17 cellular contexts compared by ENCODE assay signal in the genomic region with DNA sequence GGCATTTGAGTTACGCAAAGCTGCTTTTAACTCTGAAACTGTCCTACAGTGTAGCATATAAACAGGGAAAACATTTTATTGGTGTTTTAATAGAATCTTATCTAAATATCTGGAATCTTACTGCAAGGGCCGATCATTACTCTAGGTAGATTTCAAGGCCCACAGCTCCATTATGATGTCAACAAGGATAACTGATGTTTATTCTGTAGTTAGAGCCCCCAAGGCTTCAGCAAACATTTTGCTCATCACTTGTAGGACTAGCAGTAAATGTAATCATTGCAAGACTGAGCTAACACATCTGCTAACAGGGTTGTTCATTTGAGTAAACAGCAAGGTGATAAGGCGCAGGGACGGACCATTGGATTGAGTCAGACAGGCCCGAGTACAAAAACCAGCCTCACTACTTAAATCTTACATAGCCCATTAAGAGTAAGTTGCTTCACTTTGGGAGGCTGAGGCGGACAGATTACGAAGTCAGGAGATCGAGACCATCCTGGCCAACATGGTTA.
DNase-seq lines count a peak whose midpoint lies in the region; ATAC-seq, FAIRE-seq and TF ChIP-seq lines count a peak whose summit lies in the region.
"Had no signal": no experiment of that assay in that cellular context is flagged by ENCODE, and none has a peak within 500 bp of the region (broad histone marks: within the 10 kb centered on the region; RNA-seq: fewer than 3 reads in every experiment).

No MANE protein-coding gene starts in this region.

- FAIRE-seq in HepG2 (lab: Jason Lieb, UNC), result peak; percentile 97
- no peak for FAIRE-seq in RCC 7860 (lab: Jason Lieb, UNC)

- H3K4me2 ChIP-seq in HepG2 (ENCODE audit: low read depth, low read length), result peak overlapping the region; percentile 44

- H3K9me3 ChIP-seq in HepG2 (ENCODE audit: low read length), result no peaks in the 10 kb centered on the region
- H3K9me3 ChIP-seq: BE2C, SJCRH30 had no signal

- peak; percentile 78 for DNase-seq in DMS53 (lab: John Stamatoyannopoulos, UW)
- peak; percentile 25 for DNase-seq in NCI-H69 (lab: John Stamatoyannopoulos, UW)
- peak; percentile 98 for DNase-seq in HepG2 (ENCODE audit: low spot score)
- no peak for DNase-seq in hippocampal formation (lab: John Stamatoyannopoulos, UW)
- no peak for DNase-seq in RCC 7860 (ENCODE audit: low spot score)
- no peak for DNase-seq in central memory CD4-positive, alpha-beta T cell
- DNase-seq: BE2C; CD4-positive, alpha-beta memory T cell; H9; IMR-90; Kasumi-1; NCI-H1436; NCI-H2107; NCI-H226; SJCRH30 had no signal

- peak overlapping the region in 1 of 3 experiments; percentile 12; a peak in 1 of 6 replicates for H3K4me3 ChIP-seq in HepG2 (replicated peaks in 1 of 3; ENCODE audit: insufficient read depth in 1 of 3, low read depth in 2 of 3, low read length in 3 of 3)
- H3K4me3 ChIP-seq: SJCRH30 had no signal

- in situ Hi-C loops in HepG2 (cut with HindIII; ENCODE audit: extremely low pct_ligation_motif_present, low pct_unique_long_range_greater_than_20kb), result no loop called here

- TF ChIP-seq EP300 in HepG2 (IDR thresholded peaks at IDR 0.05; ENCODE audit: low read depth in 2 of 2, low read length in 2 of 2) (peak; percentile 85 to 98), HepG2 (CRISPR knock-in tag; IDR thresholded peaks at IDR 0.05; ENCODE audit: borderline replicate concordance) (peak; percentile 92)

- H3K27ac ChIP-seq in 22Rv1 (peak overlapping the region; percentile 48), HepG2 (ENCODE audit: extremely low read length, insufficient read depth, low read length) (peak overlapping the region; percentile 60)
- H3K27ac ChIP-seq: RWPE1, SJCRH30 had no signal

- H3K27me3 ChIP-seq in HepG2 (ENCODE audit: control insufficient read depth in 1 of 2, insufficient read depth in 2 of 2, low read length in 2 of 2), result no peaks in the 10 kb centered on the region
- H3K27me3 ChIP-seq: BE2C, SJCRH30 had no signal

- no peak overlapping the region for H3K9ac ChIP-seq in HepG2 (ENCODE audit: insufficient read depth, low read depth, low read length)

- no peak for TF ChIP-seq RAD21 in HepG2 (CRISPR knock-in tag; IDR thresholded peaks at IDR 0.05)

- no peaks in the 10 kb centered on the region for H3K36me3 ChIP-seq in HepG2 (replicated peaks in 1 of 2; ENCODE audit: control insufficient read depth in 1 of 2, insufficient read depth in 2 of 2, low read length in 2 of 2)
- H3K36me3 ChIP-seq: BE2C, SJCRH30 had no signal

- POLR2A ChIA-PET in HepG2 (lab: Yijun Ruan, JAX), result interaction anchor here (0.8 to 1.6 kb wide), 4 partner anchors 42 to 1094 kb away, joined by 3 to 9 read pairs (median 6); a partner anchor contains a TSS

- TF ChIP-seq CTCF in 22Rv1 (IDR thresholded peaks at IDR 0.05), result no peak
- TF ChIP-seq CTCF in HepG2 (CRISPR knock-in tag; IDR thresholded peaks at IDR 0.05), result no peak

- H4K20me1 ChIP-seq in HepG2 (ENCODE audit: insufficient read depth, low read length), result no peaks in the 10 kb centered on the region

- no peak for TF ChIP-seq POLR2A in HepG2 (IDR thresholded peaks at IDR 0.05; ENCODE audit: insufficient read depth in 1 of 2, low read depth in 2 of 2, low read length in 2 of 2)

- 11% methylated on average over 8 of the region's 8 CpGs for WGBS in HepG2 (ENCODE audit: low lambda C conversion rate)

- peaks cover 26% of the 10 kb centered on the region for H3K4me1 ChIP-seq in HepG2 (ENCODE audit: insufficient read depth, low read length)
- H3K4me1 ChIP-seq: BE2C, SJCRH30 had no signal

- ATAC-seq in HepG2, result peak; percentile 100

- H2AFZ ChIP-seq in HepG2 (ENCODE audit: low read length), result no peak overlapping the region

- H3K79me2 ChIP-seq in HepG2 (ENCODE audit: insufficient read depth, low read length), result no peaks in the 10 kb centered on the region

- CTCF ChIA-PET in HepG2 (lab: Yijun Ruan, JAX; ENCODE audit: low intra/inter-chr PET ratio, low total read pairs), result no interaction called here

- no TSS peak for BruUV-seq in HepG2 (replicated peaks; lab: Mats Ljungman, UMichigan)

- intact Hi-C loops in HepG2 (cut with micrococcal nuclease; ENCODE audit: unreplicated experiment), result loop anchor here (1.0 to 5.0 kb wide), 4 partner anchors 42 to 1102 kb away; no protein-coding TSS in a partner anchor

TF ChIP-seq in HepG2, 621 proteins besides CTCF, POLR2A, EP300 and RAD21 (continues in another document):
- TF ChIP-seq ZNF501 (CRISPR knock-in tag; IDR thresholded peaks at IDR 0.05) (no peak), AKAP8 (CRISPR knock-in tag; IDR thresholded peaks at IDR 0.05) (no peak), SRY (CRISPR knock-in tag; IDR thresholded peaks at IDR 0.05) (no peak), ZNF34 (CRISPR knock-in tag; IDR thresholded peaks at IDR 0.05; ENCODE audit: borderline replicate concordance) (no peak), ZNF563 (CRISPR knock-in tag; IDR thresholded peaks at IDR 0.05) (no peak), ESRRA (CRISPR knock-in tag; IDR thresholded peaks at IDR 0.05; ENCODE audit: low read depth) (no peak), MIER3 (CRISPR knock-in tag; IDR thresholded peaks at IDR 0.05; ENCODE audit: borderline replicate concordance) (peak; percentile 96; the same call in 1 of the 2 replicates), IKZF1 (IDR thresholded peaks at IDR 0.05) (no peak), HOXA7 (CRISPR knock-in tag; IDR thresholded peaks at IDR 0.05) (no peak), ZNF383 (CRISPR knock-in tag; IDR thresholded peaks at IDR 0.05; ENCODE audit: borderline replicate concordance) (no peak)
- TF ChIP-seq, protein P1, sequence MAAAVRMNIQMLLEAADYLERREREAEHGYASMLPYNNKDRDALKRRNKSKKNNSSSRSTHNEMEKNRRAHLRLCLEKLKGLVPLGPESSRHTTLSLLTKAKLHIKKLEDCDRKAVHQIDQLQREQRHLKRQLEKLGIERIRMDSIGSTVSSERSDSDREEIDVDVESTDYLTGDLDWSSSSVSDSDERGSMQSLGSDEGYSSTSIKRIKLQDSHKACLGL (CRISPR knock-in tag; IDR thresholded peaks at IDR 0.05), result no peak
- TF ChIP-seq, protein P2, sequence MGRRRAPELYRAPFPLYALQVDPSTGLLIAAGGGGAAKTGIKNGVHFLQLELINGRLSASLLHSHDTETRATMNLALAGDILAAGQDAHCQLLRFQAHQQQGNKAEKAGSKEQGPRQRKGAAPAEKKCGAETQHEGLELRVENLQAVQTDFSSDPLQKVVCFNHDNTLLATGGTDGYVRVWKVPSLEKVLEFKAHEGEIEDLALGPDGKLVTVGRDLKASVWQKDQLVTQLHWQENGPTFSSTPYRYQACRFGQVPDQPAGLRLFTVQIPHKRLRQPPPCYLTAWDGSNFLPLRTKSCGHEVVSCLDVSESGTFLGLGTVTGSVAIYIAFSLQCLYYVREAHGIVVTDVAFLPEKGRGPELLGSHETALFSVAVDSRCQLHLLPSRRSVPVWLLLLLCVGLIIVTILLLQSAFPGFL (CRISPR knock-in tag; IDR thresholded peaks at IDR 0.05), result no peak
- TF ChIP-seq, protein P3, sequence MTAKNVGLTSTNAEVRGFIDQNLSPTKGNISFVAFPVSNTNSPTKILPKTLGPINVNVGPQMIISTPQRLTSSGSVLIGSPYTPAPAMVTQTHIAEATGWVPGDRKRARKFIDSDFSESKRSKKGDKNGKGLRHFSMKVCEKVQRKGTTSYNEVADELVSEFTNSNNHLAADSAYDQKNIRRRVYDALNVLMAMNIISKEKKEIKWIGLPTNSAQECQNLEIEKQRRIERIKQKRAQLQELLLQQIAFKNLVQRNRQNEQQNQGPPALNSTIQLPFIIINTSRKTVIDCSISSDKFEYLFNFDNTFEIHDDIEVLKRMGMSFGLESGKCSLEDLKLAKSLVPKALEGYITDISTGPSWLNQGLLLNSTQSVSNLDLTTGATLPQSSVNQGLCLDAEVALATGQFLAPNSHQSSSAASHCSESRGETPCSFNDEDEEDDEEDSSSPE (CRISPR knock-in tag; IDR thresholded peaks at IDR 0.05), result no peak; the same call in 1 of the 2 replicates
- TF ChIP-seq, protein P4, sequence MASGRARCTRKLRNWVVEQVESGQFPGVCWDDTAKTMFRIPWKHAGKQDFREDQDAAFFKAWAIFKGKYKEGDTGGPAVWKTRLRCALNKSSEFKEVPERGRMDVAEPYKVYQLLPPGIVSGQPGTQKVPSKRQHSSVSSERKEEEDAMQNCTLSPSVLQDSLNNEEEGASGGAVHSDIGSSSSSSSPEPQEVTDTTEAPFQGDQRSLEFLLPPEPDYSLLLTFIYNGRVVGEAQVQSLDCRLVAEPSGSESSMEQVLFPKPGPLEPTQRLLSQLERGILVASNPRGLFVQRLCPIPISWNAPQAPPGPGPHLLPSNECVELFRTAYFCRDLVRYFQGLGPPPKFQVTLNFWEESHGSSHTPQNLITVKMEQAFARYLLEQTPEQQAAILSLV (CRISPR knock-in tag; IDR thresholded peaks at IDR 0.05; ENCODE audit: borderline replicate concordance), result no peak; the same call in 1 of the 2 replicates
- TF ChIP-seq, protein P5, sequence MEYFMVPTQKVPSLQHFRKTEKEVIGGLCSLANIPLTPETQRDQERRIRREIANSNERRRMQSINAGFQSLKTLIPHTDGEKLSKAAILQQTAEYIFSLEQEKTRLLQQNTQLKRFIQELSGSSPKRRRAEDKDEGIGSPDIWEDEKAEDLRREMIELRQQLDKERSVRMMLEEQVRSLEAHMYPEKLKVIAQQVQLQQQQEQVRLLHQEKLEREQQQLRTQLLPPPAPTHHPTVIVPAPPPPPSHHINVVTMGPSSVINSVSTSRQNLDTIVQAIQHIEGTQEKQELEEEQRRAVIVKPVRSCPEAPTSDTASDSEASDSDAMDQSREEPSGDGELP (IDR thresholded peaks at IDR 0.05; ENCODE audit: borderline replicate concordance, low read depth), result peak; percentile 81; the same call in 1 of the 2 replicates
- TF ChIP-seq, protein P6, sequence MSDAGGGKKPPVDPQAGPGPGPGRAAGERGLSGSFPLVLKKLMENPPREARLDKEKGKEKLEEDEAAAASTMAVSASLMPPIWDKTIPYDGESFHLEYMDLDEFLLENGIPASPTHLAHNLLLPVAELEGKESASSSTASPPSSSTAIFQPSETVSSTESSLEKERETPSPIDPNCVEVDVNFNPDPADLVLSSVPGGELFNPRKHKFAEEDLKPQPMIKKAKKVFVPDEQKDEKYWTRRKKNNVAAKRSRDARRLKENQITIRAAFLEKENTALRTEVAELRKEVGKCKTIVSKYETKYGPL (CRISPR knock-in tag; IDR thresholded peaks at IDR 0.05), result no peak
- TF ChIP-seq, protein P7, sequence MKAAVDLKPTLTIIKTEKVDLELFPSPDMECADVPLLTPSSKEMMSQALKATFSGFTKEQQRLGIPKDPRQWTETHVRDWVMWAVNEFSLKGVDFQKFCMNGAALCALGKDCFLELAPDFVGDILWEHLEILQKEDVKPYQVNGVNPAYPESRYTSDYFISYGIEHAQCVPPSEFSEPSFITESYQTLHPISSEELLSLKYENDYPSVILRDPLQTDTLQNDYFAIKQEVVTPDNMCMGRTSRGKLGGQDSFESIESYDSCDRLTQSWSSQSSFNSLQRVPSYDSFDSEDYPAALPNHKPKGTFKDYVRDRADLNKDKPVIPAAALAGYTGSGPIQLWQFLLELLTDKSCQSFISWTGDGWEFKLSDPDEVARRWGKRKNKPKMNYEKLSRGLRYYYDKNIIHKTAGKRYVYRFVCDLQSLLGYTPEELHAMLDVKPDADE (CRISPR knock-in tag; IDR thresholded peaks at IDR 0.05), result no peak

Comparison
In these comparisons a context has a peak if more than half of its experiments do, and no peak if none do; other contexts are left out.
1. DNase-seq: peak in DMS53 (single experiment), NCI-H69 (single experiment) and HepG2 (single experiment); none in hippocampal formation (0 of 2), RCC 7860 (single experiment) and central memory CD4-positive, alpha-beta T cell (single experiment).